ENCODE assay signal across 8 cellular contexts in the genomic region with DNA sequence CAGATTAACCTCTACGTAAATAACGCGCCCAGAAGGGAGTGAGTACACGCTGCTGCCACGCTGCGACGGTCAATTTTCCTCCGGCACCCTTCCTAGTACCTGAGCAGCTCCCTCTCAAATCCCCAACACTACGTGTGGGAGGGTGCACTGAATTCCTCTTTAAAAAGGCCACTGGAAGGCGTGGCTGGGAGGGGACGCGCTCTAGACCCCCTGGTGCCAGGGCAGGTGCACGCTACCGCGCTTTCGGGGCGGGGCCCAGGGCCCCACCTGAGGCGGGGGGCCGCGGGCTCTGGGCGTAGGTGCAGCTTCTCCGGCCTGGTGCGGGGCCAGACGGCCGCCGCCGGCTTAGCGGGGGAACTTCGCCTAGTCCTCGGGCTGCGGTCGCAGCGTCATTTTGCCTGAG. TPM values are rescaled to one million over a fixed set of nuclear protein-coding genes. Genes with fewer than 3 reads are reported as not detected.
DNase-seq lines count a peak whose midpoint lies in the region; ATAC-seq, FAIRE-seq and TF ChIP-seq lines count a peak whose summit lies in the region.

No MANE protein-coding gene starts in this region.

- DNase-seq in Ammon's horn (ENCODE audit: low spot score) (peak; percentile 48), NCI-H2081 (lab: John Stamatoyannopoulos, UW) (peak; percentile 90 to 93), left cardiac atrium (peak; percentile 26), psoas muscle (no peak), D721Med (ENCODE audit: insufficient read length, low spot score) (no peak)

- TF ChIP-seq CTCF in psoas muscle (IDR thresholded peaks at IDR 0.05) (no peak), D721Med (IDR thresholded peaks at IDR 0.05; ENCODE audit: insufficient read depth, missing control alignments) (no peak)

- H3K4me3 ChIP-seq in psoas muscle: peak overlapping the region; percentile 88

- intact Hi-C loops in left cardiac atrium (cut with DNase I) (loop anchor here (5.0 kb wide), 1 partner anchor 34 kb away; a partner anchor contains a TSS), psoas muscle (cut with DNase I) (loop anchor here (2.0 kb wide), 1 partner anchor 33 kb away; a partner anchor contains a TSS)

- H3K27me3 ChIP-seq in psoas muscle (ENCODE audit: insufficient read depth in 3 of 3, low read length in 2 of 3): no peaks in the 10 kb centered on the region

- peaks cover 44% of the 10 kb centered on the region for H3K4me1 ChIP-seq in psoas muscle

- H3K4me1 Mint-ChIP-seq in activated naive CD8-positive, alpha-beta T cell (ENCODE audit: low read depth): peaks cover 66% of the 10 kb centered on the region

- H3K36me3 ChIP-seq in psoas muscle (ENCODE audit: insufficient read depth in 1 of 2, low read depth in 1 of 2): peaks cover 3 to 39% of the 10 kb centered on the region in 2 donors

- peak overlapping the region; percentile 95 for H3K4me3 Mint-ChIP-seq in activated naive CD8-positive, alpha-beta T cell

- H3K9me3 ChIP-seq in psoas muscle: no peaks in the 10 kb centered on the region

- ATAC-seq in GM18517 (IDR thresholded peaks at IDR 0.05; ENCODE audit: unreplicated experiment): peak; percentile 19
- peak; percentile 10 for ATAC-seq in HG02970 (IDR thresholded peaks at IDR 0.05; ENCODE audit: low FRiP score, unreplicated experiment)
- ATAC-seq in left cardiac atrium: peak; percentile 3 to 26
- ATAC-seq in psoas muscle: peak; percentile 24 to 48 (median 28)

- no peak for FAIRE-seq in D721Med (lab: Jason Lieb, UNC)

- peak overlapping the region; percentile 99 for H3K27ac ChIP-seq in psoas muscle

- peak overlapping the region; percentile 99 for H3K27ac Mint-ChIP-seq in activated naive CD8-positive, alpha-beta T cell

- 0 to 1% (median 0%) methylated on average over 30 to 33 of the region's 33 CpGs for whole genome bisulfite sequencing in psoas muscle, 3 donors

- no peaks in the 10 kb centered on the region for H3K9me3 Mint-ChIP-seq in activated naive CD8-positive, alpha-beta T cell (ENCODE audit: low read depth)

- no peaks in the 10 kb centered on the region for H3K27me3 Mint-ChIP-seq in activated naive CD8-positive, alpha-beta T cell

- peaks cover 4% of the 10 kb centered on the region for H3K36me3 Mint-ChIP-seq in activated naive CD8-positive, alpha-beta T cell

RNA-seq across cellular contexts. Expression of a gene that starts 0.7 kb away (rescaled TPM):
- total RNA-seq in left cardiac atrium: 10 to 100 TPM; 45.6 to 51.5 TPM
- 10 to 100 TPM; 36.7 to 49.0 (median 44.4) TPM for total RNA-seq in psoas muscle
- 10 to 100 TPM in 1 of 3 donors, 1 to 10 TPM in 2; 5.7 to 12.0 (median 5.9) TPM for polyA plus RNA-seq in psoas muscle

RNA-seq across cellular contexts. Expression of a gene that starts 33.4 kb away (rescaled TPM):
- total RNA-seq in left cardiac atrium: 100 to 1,000 TPM; 285 to 318 TPM
- 100 to 1,000 TPM; 312 to 467 (median 328) TPM for total RNA-seq in psoas muscle
- polyA plus RNA-seq in psoas muscle: 100 to 1,000 TPM; 451 to 565 (median 547) TPM

Comparison
In these comparisons a context has a peak if more than half of its experiments do, and no peak if none do; other contexts are left out.
1. DNase-seq: peak in Ammon's horn (single experiment), NCI-H2081 (2 of 2) and left cardiac atrium (single experiment); none in psoas muscle (0 of 2) and D721Med (single experiment).
2. Peak in every context shown above with its lines, with median percentiles within 50 percentile points of each other: ATAC-seq.